In genomic region chr6:43965628-43966373, GRCh38 we compare ENCODE assay signal across 17 cellular contexts.
DNase-seq lines count a peak whose midpoint lies in the region; ATAC-seq and TF ChIP-seq lines count a peak whose summit lies in the region.
"Had no signal": no experiment of that assay in that cellular context is flagged by ENCODE, and none has a peak within 500 bp of the region (broad histone marks: within the 10 kb centered on the region; RNA-seq: fewer than 3 reads in every experiment).

No MANE protein-coding gene starts in this region.

- no peak overlapping the region for H2BK12ac ChIP-seq in trophoblast cell (ENCODE audit: low read length)

- H3K4me3 ChIP-seq in HEK293 (ENCODE audit: low read depth, low read length) (no peak overlapping the region), trophoblast cell (ENCODE audit: low read depth, low read length) (no peak overlapping the region), H7 (ENCODE audit: insufficient read depth, low read depth, low read length) (no peak overlapping the region)

- no peak overlapping the region for H3K18ac ChIP-seq in trophoblast cell (ENCODE audit: low read length)

- no peak overlapping the region for H3K4ac ChIP-seq in trophoblast cell (ENCODE audit: low read depth, low read length)

- no peaks in the 10 kb centered on the region for H3K79me2 ChIP-seq in trophoblast cell (ENCODE audit: control insufficient read depth, insufficient read depth, low read length, poor library complexity)

- peaks cover 7% of the 10 kb centered on the region for H3K27me3 Mint-ChIP-seq in progenitor cell of endocrine pancreas

- no peak overlapping the region for H2AFZ ChIP-seq in trophoblast cell (ENCODE audit: insufficient read depth, low read length, poor library complexity)

- H3K36me3 ChIP-seq in HEK293 (ENCODE audit: control insufficient read depth in 2 of 2, insufficient read depth in 1 of 2, low read length in 2 of 2) (no peaks in the 10 kb centered on the region), trophoblast cell (ENCODE audit: control insufficient read depth in 1 of 2, insufficient read depth in 2 of 2, low read length in 2 of 2) (no peaks in the 10 kb centered on the region), H7 (replicated peaks; ENCODE audit: control insufficient read depth, insufficient read depth, low read length) (no peaks in the 10 kb centered on the region)
- H3K36me3 ChIP-seq: BE2C had no signal

- no peak overlapping the region for H2BK120ac ChIP-seq in trophoblast cell (ENCODE audit: insufficient read depth, low read length, poor library complexity)

- peak; percentile 9 for DNase-seq in activated CD4-positive, CD25-positive, alpha-beta regulatory T cell treated with anti-CD3 and anti-CD28 coated beads, Interleukin-2, amount 50 U/mL, for 72 hours
- DNase-seq in foreskin keratinocyte (no peak), progenitor cell of endocrine pancreas (ENCODE audit: low spot score, unreplicated experiment) (no peak), trophoblast cell (no peak), HEK293T (ENCODE audit: extremely low spot score) (no peak), H7 (no peak)
- DNase-seq: 8988T; BE2C; Calu3; CD4-positive, alpha-beta T cell; HCEC 1CT; NCI-H1436 treated with DMSO at 0.1 percent for 48 hours; NCI-H2029 treated with DMSO at 0.1 percent for 48 hours; NCI-H510A; SHP77 had no signal

- no peak overlapping the region for H3K14ac ChIP-seq in trophoblast cell (ENCODE audit: low read length)

- POLR2A ChIA-PET in HEK293 (lab: Yijun Ruan, JAX) = no interaction called here
- POLR2A ChIA-PET in HEK293T (lab: Yijun Ruan, JAX) = no interaction called here

- no peak overlapping the region for H3K23ac ChIP-seq in trophoblast cell (ENCODE audit: low read length)

- no peak overlapping the region for H3K4me3 Mint-ChIP-seq in progenitor cell of endocrine pancreas (ENCODE audit: low read depth)
- H3K4me3 Mint-ChIP-seq: CD4-positive, alpha-beta T cell had no signal

- H3K36me3 Mint-ChIP-seq in progenitor cell of endocrine pancreas (ENCODE audit: insufficient read depth) = no peaks in the 10 kb centered on the region

- H3K9me3 ChIP-seq in HEK293 (ENCODE audit: control insufficient read depth, insufficient read depth, low read depth, low read length) (no peaks in the 10 kb centered on the region), trophoblast cell (ENCODE audit: insufficient read depth, low read depth, low read length) (peaks cover 1% of the 10 kb centered on the region)
- H3K9me3 ChIP-seq: BE2C had no signal

- H3K9ac ChIP-seq in trophoblast cell (ENCODE audit: low read length) = no peak overlapping the region

- no peaks in the 10 kb centered on the region for H3K79me1 ChIP-seq in trophoblast cell (ENCODE audit: low read length)

- H3K27ac ChIP-seq in HEK293 (ENCODE audit: extremely low read depth, low read depth, low read length) = no peak overlapping the region
- no peak overlapping the region for H3K27ac ChIP-seq in foreskin keratinocyte
- H3K27ac ChIP-seq in trophoblast cell (ENCODE audit: low read depth, low read length) = no peak overlapping the region

- H2AK5ac ChIP-seq in trophoblast cell (ENCODE audit: low read length) = no peak overlapping the region

- no peak overlapping the region for H4K91ac ChIP-seq in trophoblast cell (ENCODE audit: low read depth, low read length)

- CTCF ChIA-PET in HEK293 (lab: Yijun Ruan, JAX) (interaction anchor here (0.6 kb wide), 1 partner anchor 504 kb away, joined by 4 read pairs; no protein-coding TSS in a partner anchor), HEK293T (lab: Yijun Ruan, JAX) (interaction anchor here (1.2 to 1.5 kb wide), 2 partner anchors 11 to 196 kb away, joined by 3 read pairs; no protein-coding TSS in a partner anchor)

- peak overlapping the region; percentile 44 for H3K27ac Mint-ChIP-seq in progenitor cell of endocrine pancreas
- H3K27ac Mint-ChIP-seq: CD4-positive, alpha-beta T cell had no signal

- H3K4me2 ChIP-seq in trophoblast cell (ENCODE audit: low read length) = no peak overlapping the region

- H2BK5ac ChIP-seq in trophoblast cell (ENCODE audit: low read depth, low read length, poor library complexity) = no peak overlapping the region

- no peaks in the 10 kb centered on the region for H3K27me3 ChIP-seq in foreskin keratinocyte
- no peaks in the 10 kb centered on the region for H3K27me3 ChIP-seq in trophoblast cell (ENCODE audit: insufficient read depth, low read length)
- H3K27me3 ChIP-seq in H7 (ENCODE audit: control insufficient read depth, insufficient read depth, low read length) = no peaks in the 10 kb centered on the region
- H3K27me3 ChIP-seq: BE2C had no signal

- no peaks in the 10 kb centered on the region for H3K4me1 ChIP-seq in HEK293 (ENCODE audit: control insufficient read depth, insufficient read depth, low read length)
- no peaks in the 10 kb centered on the region for H3K4me1 ChIP-seq in foreskin keratinocyte
- no peaks in the 10 kb centered on the region for H3K4me1 ChIP-seq in trophoblast cell (ENCODE audit: control insufficient read depth in 1 of 2, insufficient read depth in 2 of 2, low read length in 2 of 2)

- no peak overlapping the region for H4K8ac ChIP-seq in trophoblast cell (ENCODE audit: low read depth, low read length)

- ATAC-seq in activated CD4-positive, CD25-positive, alpha-beta regulatory T cell treated with anti-CD3 and anti-CD28 coated beads, Interleukin-2, amount 50 U/mL, for 24 hours = no peak
- peak; percentile 16 for ATAC-seq in foreskin keratinocyte

- H3K9me3 Mint-ChIP-seq in progenitor cell of endocrine pancreas (ENCODE audit: low read depth) = no peaks in the 10 kb centered on the region
- H3K9me3 Mint-ChIP-seq: CD4-positive, alpha-beta T cell had no signal

- no peak overlapping the region for H4K12ac ChIP-seq in trophoblast cell (ENCODE audit: low read depth, low read length)

- TF ChIP-seq CTCF in HEK293 (tag by site-specific recombination; IDR thresholded peaks at IDR 0.05) (no peak), foreskin keratinocyte (conservative IDR thresholded peaks at IDR 0.05) (no peak), progenitor cell of endocrine pancreas (IDR thresholded peaks at IDR 0.05; ENCODE audit: unreplicated experiment) (no peak)

- WGBS in trophoblast cell (ENCODE audit: extremely low coverage, insufficient coverage, insufficient read length) = no CpG with 5 or more reads among the region's 3 CpGs

- no peaks in the 10 kb centered on the region for H3K4me1 Mint-ChIP-seq in progenitor cell of endocrine pancreas (ENCODE audit: low read depth)

TF ChIP-seq in HEK293, 187 proteins besides CTCF, POLR2A, EP300 and RAD21:
- no peak for TF ChIP-seq ZBTB26 (tag by site-specific recombination; optimal IDR thresholded peaks at IDR 0.05)
- peak; percentile 91 for TF ChIP-seq ZNF112 (tag by site-specific recombination; IDR thresholded peaks at IDR 0.05)

TF ChIP-seq in HEK293T, 16 proteins besides CTCF, POLR2A, EP300 and RAD21:
- no peak for TF ChIP-seq CTBP1 (IDR thresholded peaks at IDR 0.05; ENCODE audit: borderline replicate concordance)
- no peak for TF ChIP-seq FOXK2 (IDR thresholded peaks at IDR 0.05)
- no peak for TF ChIP-seq ARNT (IDR thresholded peaks at IDR 0.05)
- TF ChIP-seq PKNOX1 (IDR thresholded peaks at IDR 0.05) = no peak
- no peak for TF ChIP-seq TARDBP (IDR thresholded peaks at IDR 0.05)
- TF ChIP-seq ZNF384 (IDR thresholded peaks at IDR 0.05) = no peak
- TF ChIP-seq FOXA1 (IDR thresholded peaks at IDR 0.05) = no peak
- no peak for TF ChIP-seq HDGF (IDR thresholded peaks at IDR 0.05; ENCODE audit: borderline replicate concordance)
- no peak for TF ChIP-seq SP1 (IDR thresholded peaks at IDR 0.05)
- no peak for TF ChIP-seq BHLHE40 (IDR thresholded peaks at IDR 0.05; ENCODE audit: borderline replicate concordance)
- TF ChIP-seq FOXM1 (IDR thresholded peaks at IDR 0.05; ENCODE audit: borderline replicate concordance) = no peak
- no peak for TF ChIP-seq ELF4 (IDR thresholded peaks at IDR 0.05)
